13 cellular contexts compared by ENCODE assay signal in genomic region chr11:114167355-114168085, GRCh38.
DNase-seq lines count a peak whose midpoint lies in the region; ATAC-seq and TF ChIP-seq lines count a peak whose summit lies in the region.
"Had no signal": no experiment of that assay in that cellular context is flagged by ENCODE, and none has a peak within 500 bp of the region (broad histone marks: within the 10 kb centered on the region; RNA-seq: fewer than 3 reads in every experiment).

No MANE protein-coding gene starts in this region.

- no peaks in the 10 kb centered on the region for H3K9me3 ChIP-seq in left lung
- H3K9me3 ChIP-seq in PC-9 (ENCODE audit: insufficient read depth, low read depth) = no peaks in the 10 kb centered on the region
- H3K9me3 ChIP-seq: A549 had no signal

- H3K4me1 ChIP-seq in left lung (peaks cover 78 to 99% of the 10 kb centered on the region in 2 donors), PC-9 (replicated peaks; ENCODE audit: insufficient read depth) (peaks cover 15% of the 10 kb centered on the region)

- no peaks in the 10 kb centered on the region for H3K79me2 ChIP-seq in PC-9 (ENCODE audit: low read depth)

- peaks cover 4% of the 10 kb centered on the region for H3K27me3 Mint-ChIP-seq in activated T-helper 1 cell treated with anti-CD3 and anti-CD28 coated beads, Interleukin-12 subunit alpha, Interleukin-12 subunit beta, Interleukin-2, Interleukin-4 antibody, amounts not matched to agents 30 ng/mL and 10 ng/mL and 1 ng/mL, durations not matched to agents 14 hours and 24 hours and 36 hours (ENCODE audit: insufficient read depth)

- intact Hi-C loops in activated T-helper 1 cell treated with anti-CD3 and anti-CD28 coated beads, Interleukin-12 subunit alpha, Interleukin-12 subunit beta, Interleukin-2, Interleukin-4 antibody, amounts not matched to agents 30 ng/mL and 10 ng/mL and 1 ng/mL, durations not matched to agents 14 hours and 24 hours and 36 hours (cut with micrococcal nuclease) = no loop called here
- intact Hi-C loops in left lung (cut with DNase I) = loop anchor here in 1 of 2 donors (10.0 kb wide), 1 partner anchor 103 kb away; no protein-coding TSS in a partner anchor
- intact Hi-C loops in PC-9 (cut with micrococcal nuclease; ENCODE audit: unreplicated experiment) = no loop called here

- H3F3A ChIP-seq in PC-9 (ENCODE audit: insufficient read depth, low read depth) = no peaks in the 10 kb centered on the region

- H3K9me2 ChIP-seq in PC-9 (ENCODE audit: insufficient read depth) = no peaks in the 10 kb centered on the region

- no peak overlapping the region; the same call in 1 of the 2 replicates for H3K4me2 ChIP-seq in PC-9
- H3K4me2 ChIP-seq: A549 had no signal

- H3K4me3 ChIP-seq in left lung = no peak overlapping the region
- H3K4me3 ChIP-seq in PC-9 = no peak overlapping the region
- H3K4me3 ChIP-seq: A549 had no signal

- peak overlapping the region; percentile 61 for H3K27ac Mint-ChIP-seq in activated T-helper 1 cell treated with anti-CD3 and anti-CD28 coated beads, Interleukin-12 subunit alpha, Interleukin-12 subunit beta, Interleukin-2, Interleukin-4 antibody, amounts not matched to agents 30 ng/mL and 10 ng/mL and 1 ng/mL, durations not matched to agents 14 hours and 24 hours and 36 hours

- no peaks in the 10 kb centered on the region for H3K9me3 Mint-ChIP-seq in activated T-helper 1 cell treated with anti-CD3 and anti-CD28 coated beads, Interleukin-12 subunit alpha, Interleukin-12 subunit beta, Interleukin-2, Interleukin-4 antibody, amounts not matched to agents 30 ng/mL and 10 ng/mL and 1 ng/mL, durations not matched to agents 14 hours and 24 hours and 36 hours

- peak overlapping the region; percentile 38 for H3K4me3 Mint-ChIP-seq in activated T-helper 1 cell treated with anti-CD3 and anti-CD28 coated beads, Interleukin-12 subunit alpha, Interleukin-12 subunit beta, Interleukin-2, Interleukin-4 antibody, amounts not matched to agents 30 ng/mL and 10 ng/mL and 1 ng/mL, durations not matched to agents 14 hours and 24 hours and 36 hours

- DNase-seq in NCI-H748 (lab: John Stamatoyannopoulos, UW; ENCODE audit: unreplicated experiment) = peak; percentile 15
- DNase-seq in NCI-H748 treated with DMSO at 0.1 percent for 48 hours (lab: John Stamatoyannopoulos, UW) = no peak
- DNase-seq in activated T-helper 1 cell treated with anti-CD3 and anti-CD28 coated beads, Interleukin-12 subunit alpha, Interleukin-12 subunit beta, Interleukin-2, Interleukin-4 antibody, amounts not matched to agents 30 ng/mL and 10 ng/mL and 1 ng/mL, durations not matched to agents 14 hours and 24 hours and 36 hours (ENCODE audit: low spot score) = no peak
- DNase-seq in left lung = no peak
- peak in 3 of 49 donors; percentile 16 to 25 (median 19) for DNase-seq in substantia nigra (lab: John Stamatoyannopoulos, UW)
- no peak for DNase-seq in PC-9
- no peak for DNase-seq in GM19238 (ENCODE audit: insufficient read length, low spot score)
- DNase-seq: activated CD4-positive, CD25-positive, alpha-beta regulatory T cell; effector memory CD4-positive, alpha-beta T cell; GOT3; mesendoderm had no signal

- H2AFZ ChIP-seq in PC-9 = no peak overlapping the region

- H4K20me1 ChIP-seq in PC-9 (ENCODE audit: insufficient read depth) = no peaks in the 10 kb centered on the region; the same call in 1 of the 2 replicates

- no peaks in the 10 kb centered on the region for H3K27me3 ChIP-seq in left lung
- H3K27me3 ChIP-seq in PC-9 (ENCODE audit: insufficient read depth, low read depth) = peaks cover 94% of the 10 kb centered on the region

- POLR2A ChIA-PET in PC-9 (lab: Charles Lee; ENCODE audit: unreplicated experiment) = no interaction called here

- H3K27ac ChIP-seq in left lung (peak overlapping the region; percentile 68 to 75), substantia nigra (ENCODE audit: low read depth, low read length, poor library complexity, severe bottlenecking) (peak overlapping the region; percentile 99), PC-9 (no peak overlapping the region)
- H3K27ac ChIP-seq: A549 had no signal

- H3K36me3 ChIP-seq in left lung = no peaks in the 10 kb centered on the region
- H3K36me3 ChIP-seq in PC-9 (ENCODE audit: low read depth) = no peaks in the 10 kb centered on the region

- H3K4me1 Mint-ChIP-seq in activated T-helper 1 cell treated with anti-CD3 and anti-CD28 coated beads, Interleukin-12 subunit alpha, Interleukin-12 subunit beta, Interleukin-2, Interleukin-4 antibody, amounts not matched to agents 30 ng/mL and 10 ng/mL and 1 ng/mL, durations not matched to agents 14 hours and 24 hours and 36 hours (ENCODE audit: low read depth) = peaks cover 52% of the 10 kb centered on the region

- no peak for ATAC-seq in left lung
- ATAC-seq in HG03439 (IDR thresholded peaks at IDR 0.05; ENCODE audit: unreplicated experiment) = no peak
- ATAC-seq: A549 had no signal

- no peaks in the 10 kb centered on the region for H3K36me3 Mint-ChIP-seq in activated T-helper 1 cell treated with anti-CD3 and anti-CD28 coated beads, Interleukin-12 subunit alpha, Interleukin-12 subunit beta, Interleukin-2, Interleukin-4 antibody, amounts not matched to agents 30 ng/mL and 10 ng/mL and 1 ng/mL, durations not matched to agents 14 hours and 24 hours and 36 hours (ENCODE audit: low read depth)

- CTCF ChIA-PET in PC-9 (lab: Charles Lee) = no interaction called here

- BruUV-seq in PC-9 (replicated peaks; lab: Mats Ljungman, UMichigan) = no TSS peak

- TF ChIP-seq CTCF in left lung (IDR thresholded peaks at IDR 0.05) = no peak
- TF ChIP-seq CTCF in PC-9 (conservative IDR thresholded peaks at IDR 0.05) = no peak
